ENCODE assay signal across 2 cellular contexts in the genomic region with DNA sequence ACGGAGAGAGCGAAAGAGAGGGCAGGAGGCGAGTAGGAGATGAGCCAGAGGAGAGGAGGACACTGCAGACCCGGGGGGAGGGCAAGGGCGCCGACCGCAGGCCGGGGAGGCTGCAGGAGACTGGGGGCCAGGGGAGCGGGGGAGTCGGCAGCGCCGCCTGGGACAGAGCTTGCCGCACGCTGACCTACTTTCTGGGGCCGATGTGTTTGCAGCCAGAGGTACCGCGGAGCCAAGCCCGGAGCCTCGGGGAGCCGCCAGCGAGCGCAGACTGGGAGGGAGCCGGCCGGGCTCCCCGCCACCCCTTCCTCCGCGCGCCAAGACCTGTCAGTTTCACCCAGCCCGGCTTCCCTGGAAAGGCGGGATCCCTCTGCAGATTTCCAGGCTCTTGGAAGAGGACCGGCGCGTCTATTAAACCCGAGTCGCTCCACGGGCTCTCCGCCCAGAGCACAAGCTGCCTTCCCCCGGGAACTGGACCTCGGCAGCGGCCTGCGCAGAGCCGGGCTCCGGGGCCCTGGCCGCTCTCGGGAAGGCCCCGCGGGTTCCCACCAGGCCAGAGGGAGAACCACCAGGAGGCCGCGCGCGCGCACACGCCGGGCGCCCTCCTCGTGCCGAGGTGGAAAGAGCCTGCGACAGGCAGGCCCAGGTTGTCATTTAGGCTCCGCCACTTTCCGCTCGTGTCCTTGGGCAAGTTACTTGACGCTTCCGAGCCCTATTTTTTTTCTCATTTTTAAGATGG.
TF ChIP-seq lines count a peak whose summit lies in the region.

No MANE protein-coding gene starts in this region.

TF ChIP-seq in SK-N-SH treated with all-trans-retinoic acid at 6 μM for 48 hours, 23 proteins besides CTCF, POLR2A, EP300 and RAD21:
- TF ChIP-seq, protein P1, sequence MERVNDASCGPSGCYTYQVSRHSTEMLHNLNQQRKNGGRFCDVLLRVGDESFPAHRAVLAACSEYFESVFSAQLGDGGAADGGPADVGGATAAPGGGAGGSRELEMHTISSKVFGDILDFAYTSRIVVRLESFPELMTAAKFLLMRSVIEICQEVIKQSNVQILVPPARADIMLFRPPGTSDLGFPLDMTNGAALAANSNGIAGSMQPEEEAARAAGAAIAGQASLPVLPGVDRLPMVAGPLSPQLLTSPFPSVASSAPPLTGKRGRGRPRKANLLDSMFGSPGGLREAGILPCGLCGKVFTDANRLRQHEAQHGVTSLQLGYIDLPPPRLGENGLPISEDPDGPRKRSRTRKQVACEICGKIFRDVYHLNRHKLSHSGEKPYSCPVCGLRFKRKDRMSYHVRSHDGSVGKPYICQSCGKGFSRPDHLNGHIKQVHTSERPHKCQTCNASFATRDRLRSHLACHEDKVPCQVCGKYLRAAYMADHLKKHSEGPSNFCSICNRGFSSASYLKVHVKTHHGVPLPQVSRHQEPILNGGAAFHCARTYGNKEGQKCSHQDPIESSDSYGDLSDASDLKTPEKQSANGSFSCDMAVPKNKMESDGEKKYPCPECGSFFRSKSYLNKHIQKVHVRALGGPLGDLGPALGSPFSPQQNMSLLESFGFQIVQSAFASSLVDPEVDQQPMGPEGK (CRISPR knock-in tag; IDR thresholded peaks at IDR 0.05; ENCODE audit: borderline replicate concordance), result peak; percentile 71; the same call in 1 of the 2 replicates
- TF ChIP-seq ZNF8 (CRISPR knock-in tag; IDR thresholded peaks at IDR 0.05), result no peak

TF ChIP-seq in H1, 55 proteins besides CTCF, POLR2A, EP300 and RAD21 (continued from another document):
- no peak for TF ChIP-seq TCF12 (IDR thresholded peaks at IDR 0.05; ENCODE audit: low read depth, low read length)
- TF ChIP-seq EGR1 (IDR thresholded peaks at IDR 0.05; ENCODE audit: borderline replicate concordance, low read depth, low read length), result no peak
- TF ChIP-seq SIX5 (IDR thresholded peaks at IDR 0.05; ENCODE audit: low read depth, low read length), result no peak
- TF ChIP-seq, protein P2, sequence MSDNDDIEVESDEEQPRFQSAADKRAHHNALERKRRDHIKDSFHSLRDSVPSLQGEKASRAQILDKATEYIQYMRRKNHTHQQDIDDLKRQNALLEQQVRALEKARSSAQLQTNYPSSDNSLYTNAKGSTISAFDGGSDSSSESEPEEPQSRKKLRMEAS (IDR thresholded peaks at IDR 0.05), result peak; percentile 77
- TF ChIP-seq JUND (IDR thresholded peaks at IDR 0.05; ENCODE audit: low read length), result no peak
- no peak for TF ChIP-seq GABPA (IDR thresholded peaks at IDR 0.05; ENCODE audit: borderline replicate concordance, insufficient read depth, low read length)
- peak in 1 of 2 experiments; percentile 18; a peak in 1 of 4 replicates for TF ChIP-seq SIN3A (conservative IDR thresholded peaks at IDR 0.05 in 1 of 2, IDR thresholded peaks at IDR 0.05 in 1 of 2; ENCODE audit: low read depth in 1 of 2, low read length in 2 of 2)
- TF ChIP-seq EZH2 (IDR thresholded peaks at IDR 0.05; ENCODE audit: low read depth, low read length, severe bottlenecking), result peak; percentile 56
- TF ChIP-seq KDM4A (IDR thresholded peaks at IDR 0.05; ENCODE audit: low read depth, low read length, severe bottlenecking), result peak; percentile 59
- TF ChIP-seq, protein P3, sequence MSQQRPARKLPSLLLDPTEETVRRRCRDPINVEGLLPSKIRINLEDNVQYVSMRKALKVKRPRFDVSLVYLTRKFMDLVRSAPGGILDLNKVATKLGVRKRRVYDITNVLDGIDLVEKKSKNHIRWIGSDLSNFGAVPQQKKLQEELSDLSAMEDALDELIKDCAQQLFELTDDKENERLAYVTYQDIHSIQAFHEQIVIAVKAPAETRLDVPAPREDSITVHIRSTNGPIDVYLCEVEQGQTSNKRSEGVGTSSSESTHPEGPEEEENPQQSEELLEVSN (IDR thresholded peaks at IDR 0.05), result peak; percentile 76
- TF ChIP-seq RNF2 (IDR thresholded peaks at IDR 0.05; ENCODE audit: borderline replicate concordance, low read depth, low read length, missing control alignments, poor library complexity, severe bottlenecking), result peak; percentile 58
- peak; percentile 76; the same call in 1 of the 2 replicates for TF ChIP-seq SUZ12 (IDR thresholded peaks at IDR 0.05; ENCODE audit: low read length)
- TF ChIP-seq HDAC2 (IDR thresholded peaks at IDR 0.05; ENCODE audit: borderline replicate concordance in 1 of 2, low read depth in 2 of 2, low read length in 2 of 2), result 0 out of 4 replicates have a peak, but pooled peaks of 1 of the 2 experiments have one; percentile 28
- TF ChIP-seq, protein P4, sequence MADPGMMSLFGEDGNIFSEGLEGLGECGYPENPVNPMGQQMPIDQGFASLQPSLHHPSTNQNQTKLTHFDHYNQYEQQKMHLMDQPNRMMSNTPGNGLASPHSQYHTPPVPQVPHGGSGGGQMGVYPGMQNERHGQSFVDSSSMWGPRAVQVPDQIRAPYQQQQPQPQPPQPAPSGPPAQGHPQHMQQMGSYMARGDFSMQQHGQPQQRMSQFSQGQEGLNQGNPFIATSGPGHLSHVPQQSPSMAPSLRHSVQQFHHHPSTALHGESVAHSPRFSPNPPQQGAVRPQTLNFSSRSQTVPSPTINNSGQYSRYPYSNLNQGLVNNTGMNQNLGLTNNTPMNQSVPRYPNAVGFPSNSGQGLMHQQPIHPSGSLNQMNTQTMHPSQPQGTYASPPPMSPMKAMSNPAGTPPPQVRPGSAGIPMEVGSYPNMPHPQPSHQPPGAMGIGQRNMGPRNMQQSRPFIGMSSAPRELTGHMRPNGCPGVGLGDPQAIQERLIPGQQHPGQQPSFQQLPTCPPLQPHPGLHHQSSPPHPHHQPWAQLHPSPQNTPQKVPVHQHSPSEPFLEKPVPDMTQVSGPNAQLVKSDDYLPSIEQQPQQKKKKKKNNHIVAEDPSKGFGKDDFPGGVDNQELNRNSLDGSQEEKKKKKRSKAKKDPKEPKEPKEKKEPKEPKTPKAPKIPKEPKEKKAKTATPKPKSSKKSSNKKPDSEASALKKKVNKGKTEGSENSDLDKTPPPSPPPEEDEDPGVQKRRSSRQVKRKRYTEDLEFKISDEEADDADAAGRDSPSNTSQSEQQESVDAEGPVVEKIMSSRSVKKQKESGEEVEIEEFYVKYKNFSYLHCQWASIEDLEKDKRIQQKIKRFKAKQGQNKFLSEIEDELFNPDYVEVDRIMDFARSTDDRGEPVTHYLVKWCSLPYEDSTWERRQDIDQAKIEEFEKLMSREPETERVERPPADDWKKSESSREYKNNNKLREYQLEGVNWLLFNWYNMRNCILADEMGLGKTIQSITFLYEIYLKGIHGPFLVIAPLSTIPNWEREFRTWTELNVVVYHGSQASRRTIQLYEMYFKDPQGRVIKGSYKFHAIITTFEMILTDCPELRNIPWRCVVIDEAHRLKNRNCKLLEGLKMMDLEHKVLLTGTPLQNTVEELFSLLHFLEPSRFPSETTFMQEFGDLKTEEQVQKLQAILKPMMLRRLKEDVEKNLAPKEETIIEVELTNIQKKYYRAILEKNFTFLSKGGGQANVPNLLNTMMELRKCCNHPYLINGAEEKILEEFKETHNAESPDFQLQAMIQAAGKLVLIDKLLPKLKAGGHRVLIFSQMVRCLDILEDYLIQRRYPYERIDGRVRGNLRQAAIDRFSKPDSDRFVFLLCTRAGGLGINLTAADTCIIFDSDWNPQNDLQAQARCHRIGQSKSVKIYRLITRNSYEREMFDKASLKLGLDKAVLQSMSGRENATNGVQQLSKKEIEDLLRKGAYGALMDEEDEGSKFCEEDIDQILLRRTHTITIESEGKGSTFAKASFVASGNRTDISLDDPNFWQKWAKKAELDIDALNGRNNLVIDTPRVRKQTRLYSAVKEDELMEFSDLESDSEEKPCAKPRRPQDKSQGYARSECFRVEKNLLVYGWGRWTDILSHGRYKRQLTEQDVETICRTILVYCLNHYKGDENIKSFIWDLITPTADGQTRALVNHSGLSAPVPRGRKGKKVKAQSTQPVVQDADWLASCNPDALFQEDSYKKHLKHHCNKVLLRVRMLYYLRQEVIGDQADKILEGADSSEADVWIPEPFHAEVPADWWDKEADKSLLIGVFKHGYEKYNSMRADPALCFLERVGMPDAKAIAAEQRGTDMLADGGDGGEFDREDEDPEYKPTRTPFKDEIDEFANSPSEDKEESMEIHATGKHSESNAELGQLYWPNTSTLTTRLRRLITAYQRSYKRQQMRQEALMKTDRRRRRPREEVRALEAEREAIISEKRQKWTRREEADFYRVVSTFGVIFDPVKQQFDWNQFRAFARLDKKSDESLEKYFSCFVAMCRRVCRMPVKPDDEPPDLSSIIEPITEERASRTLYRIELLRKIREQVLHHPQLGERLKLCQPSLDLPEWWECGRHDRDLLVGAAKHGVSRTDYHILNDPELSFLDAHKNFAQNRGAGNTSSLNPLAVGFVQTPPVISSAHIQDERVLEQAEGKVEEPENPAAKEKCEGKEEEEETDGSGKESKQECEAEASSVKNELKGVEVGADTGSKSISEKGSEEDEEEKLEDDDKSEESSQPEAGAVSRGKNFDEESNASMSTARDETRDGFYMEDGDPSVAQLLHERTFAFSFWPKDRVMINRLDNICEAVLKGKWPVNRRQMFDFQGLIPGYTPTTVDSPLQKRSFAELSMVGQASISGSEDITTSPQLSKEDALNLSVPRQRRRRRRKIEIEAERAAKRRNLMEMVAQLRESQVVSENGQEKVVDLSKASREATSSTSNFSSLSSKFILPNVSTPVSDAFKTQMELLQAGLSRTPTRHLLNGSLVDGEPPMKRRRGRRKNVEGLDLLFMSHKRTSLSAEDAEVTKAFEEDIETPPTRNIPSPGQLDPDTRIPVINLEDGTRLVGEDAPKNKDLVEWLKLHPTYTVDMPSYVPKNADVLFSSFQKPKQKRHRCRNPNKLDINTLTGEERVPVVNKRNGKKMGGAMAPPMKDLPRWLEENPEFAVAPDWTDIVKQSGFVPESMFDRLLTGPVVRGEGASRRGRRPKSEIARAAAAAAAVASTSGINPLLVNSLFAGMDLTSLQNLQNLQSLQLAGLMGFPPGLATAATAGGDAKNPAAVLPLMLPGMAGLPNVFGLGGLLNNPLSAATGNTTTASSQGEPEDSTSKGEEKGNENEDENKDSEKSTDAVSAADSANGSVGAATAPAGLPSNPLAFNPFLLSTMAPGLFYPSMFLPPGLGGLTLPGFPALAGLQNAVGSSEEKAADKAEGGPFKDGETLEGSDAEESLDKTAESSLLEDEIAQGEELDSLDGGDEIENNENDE (IDR thresholded peaks at IDR 0.05; ENCODE audit: insufficient replicate concordance, low read length), result no peak
- peak; percentile 44 for TF ChIP-seq ASH2L (IDR thresholded peaks at IDR 0.05; ENCODE audit: low read length)
- TF ChIP-seq RXRA (IDR thresholded peaks at IDR 0.05; ENCODE audit: insufficient read depth, low read depth, low read length), result no peak
- no peak for TF ChIP-seq CBX8 (IDR thresholded peaks at IDR 0.05; ENCODE audit: borderline replicate concordance, low read depth, low read length)
- TF ChIP-seq SP1 (IDR thresholded peaks at IDR 0.05; ENCODE audit: low read depth, low read length), result no peak
- no peak for TF ChIP-seq TAF7 (optimal IDR thresholded peaks at IDR 0.05; ENCODE audit: borderline replicate concordance, low read depth, low read length)
- TF ChIP-seq JUN (IDR thresholded peaks at IDR 0.05; ENCODE audit: low read depth, low read length), result no peak
- TF ChIP-seq RFX5 (IDR thresholded peaks at IDR 0.05; ENCODE audit: borderline replicate concordance, low read depth, low read length), result no peak
